Comparison of ENCODE assay signal across 9 cellular contexts in genomic region chrX:24146283-24146865, GRCh38. TPM values are rescaled to one million over a fixed set of nuclear protein-coding genes. Genes with fewer than 3 reads are reported as not detected.
DNase-seq lines count a peak whose midpoint lies in the region; ATAC-seq and TF ChIP-seq lines count a peak whose summit lies in the region.
"Had no signal": no experiment of that assay in that cellular context is flagged by ENCODE, and none has a peak within 500 bp of the region (broad histone marks: within the 10 kb centered on the region; RNA-seq: fewer than 3 reads in every experiment).

No MANE protein-coding gene starts in this region.

- peaks cover 10% of the 10 kb centered on the region for H4K20me1 ChIP-seq in SK-N-SH (ENCODE audit: insufficient read depth)

- peak overlapping the region in 2 of 3 donors; percentile 39 to 48 for H3K4me3 Mint-ChIP-seq in T-cell
- peak overlapping the region; percentile 20 to 75 (median 63) for H3K4me3 Mint-ChIP-seq in immature natural killer cell

- H3K27me3 ChIP-seq in SK-N-SH (ENCODE audit: insufficient read depth): no peaks in the 10 kb centered on the region

- DNase-seq in SK-N-SH (no peak), T-cell (no peak), immature natural killer cell (no peak), substantia nigra (lab: John Stamatoyannopoulos, UW) (no peak), D341Med (ENCODE audit: low spot score) (no peak)

- H3K27ac Mint-ChIP-seq in T-cell (peak overlapping the region; percentile 59 to 83), immature natural killer cell (peak overlapping the region; percentile 68 to 84 (median 82))

- H3F3A ChIP-seq in SK-N-SH (replicated peaks; ENCODE audit: insufficient read depth): peaks cover 42% of the 10 kb centered on the region

- TF ChIP-seq RAD21 in SK-N-SH (IDR thresholded peaks at IDR 0.05; ENCODE audit: low read length): no peak

- POLR2A ChIA-PET in SK-N-SH (lab: Yijun Ruan, JAX): no interaction called here
- POLR2A ChIA-PET in T-cell (lab: Charles Lee): no interaction called here

- H3K27me3 Mint-ChIP-seq in T-cell (no peaks in the 10 kb centered on the region), immature natural killer cell (ENCODE audit: low read depth in 3 of 3) (peaks cover 3 to 14% (median 5%) of the 10 kb centered on the region in 3 donors)

- H3K4me3 ChIP-seq in SK-N-SH (ENCODE audit: low read depth in 2 of 2, low read length in 1 of 2): peak overlapping the region in 1 of 2 experiments; percentile 9; a peak in 1 of 4 replicates

- peak overlapping the region; percentile 79 for H2AFZ ChIP-seq in SK-N-SH (ENCODE audit: low read depth)

- TF ChIP-seq CTCF in SK-N-SH (IDR thresholded peaks at IDR 0.05): no peak

- no peak for TF ChIP-seq EP300 in SK-N-SH (IDR thresholded peaks at IDR 0.05; ENCODE audit: borderline replicate concordance in 1 of 2, low read depth in 1 of 2, low read length in 1 of 2)

- peaks cover 10% of the 10 kb centered on the region for H3K79me2 ChIP-seq in SK-N-SH (ENCODE audit: insufficient read depth)

- WGBS in SK-N-SH (ENCODE audit: low lambda C conversion rate): 48% methylated on average over 6 of the region's 6 CpGs

- H3K4me2 ChIP-seq in SK-N-SH: peak overlapping the region; percentile 48

- H3K9me3 ChIP-seq in SK-N-SH: no peaks in the 10 kb centered on the region

- H3K4me1 Mint-ChIP-seq in T-cell: peaks cover 45 to 51% (median 47%) of the 10 kb centered on the region in 3 donors
- H3K4me1 Mint-ChIP-seq in immature natural killer cell: peaks cover 31 to 38% of the 10 kb centered on the region in 2 donors

- CTCF ChIA-PET in SK-N-SH (lab: Yijun Ruan, JAX) (interaction anchor here (0.6 kb wide), 1 partner anchor 36 kb away, joined by 3 read pairs; no protein-coding TSS in a partner anchor), T-cell (lab: Charles Lee) (interaction anchor here (0.7 to 1.0 kb wide), 3 partner anchors 26 to 92 kb away, joined by 3 to 9 read pairs (median 5); partner anchors contain the start of gene EIF2S3 (in 1 of the 2))

- H3K9me3 Mint-ChIP-seq in T-cell (no peaks in the 10 kb centered on the region), immature natural killer cell (no peaks in the 10 kb centered on the region)

- H3K36me3 Mint-ChIP-seq in T-cell: no peaks in the 10 kb centered on the region
- no peaks in the 10 kb centered on the region for H3K36me3 Mint-ChIP-seq in immature natural killer cell

- H3K4me1 ChIP-seq in SK-N-SH (ENCODE audit: control insufficient read depth in 1 of 2, insufficient read depth in 2 of 2, low read depth in 1 of 2, low read length in 1 of 2): peaks cover 12 to 32% of the 10 kb centered on the region in 2 experiments

- peak overlapping the region; percentile 20; the same call in 1 of the 2 replicates for H3K9ac ChIP-seq in SK-N-SH

- H3K27ac ChIP-seq in SK-N-SH (ENCODE audit: low read depth in 2 of 2, low read length in 1 of 2) (peak overlapping the region; percentile 78 to 95), substantia nigra (ENCODE audit: low read depth, low read length, poor library complexity, severe bottlenecking) (peak overlapping the region; percentile 17)
- H3K27ac ChIP-seq: C4-2B had no signal

- H3K9me2 ChIP-seq in SK-N-SH: no peaks in the 10 kb centered on the region

- ATAC-seq in SK-N-SH treated with all-trans-retinoic acid at 6 μM for 48 hours (no peak), T-cell (replicated peaks in 1 of 4) (no peak), GM18867 (IDR thresholded peaks at IDR 0.05; ENCODE audit: unreplicated experiment) (no peak), HG02623 (IDR thresholded peaks at IDR 0.05; ENCODE audit: unreplicated experiment) (no peak)

- no peaks in the 10 kb centered on the region for H3K36me3 ChIP-seq in SK-N-SH (replicated peaks in 1 of 2; ENCODE audit: control insufficient read depth in 1 of 2, insufficient read depth in 2 of 2, low read length in 1 of 2)

TF ChIP-seq in SK-N-SH, 30 proteins besides CTCF, POLR2A, EP300 and RAD21:
- TF ChIP-seq RCOR1 (IDR thresholded peaks at IDR 0.05; ENCODE audit: low read length) (no peak), EZH2phosphoT487 (IDR thresholded peaks at IDR 0.05; ENCODE audit: borderline replicate concordance, low read depth) (no peak), FOXM1 (IDR thresholded peaks at IDR 0.05; ENCODE audit: low read depth) (no peak), ELF1 (IDR thresholded peaks at IDR 0.05) (no peak), MXI1 (IDR thresholded peaks at IDR 0.05; ENCODE audit: low read depth, low read length) (no peak), CHD2 (IDR thresholded peaks at IDR 0.05; ENCODE audit: low read length, partially characterized antibody) (no peak), FOXJ3 (CRISPR knock-in tag; IDR thresholded peaks at IDR 0.05) (no peak)

TF ChIP-seq in SK-N-SH treated with all-trans-retinoic acid at 6 μM for 48 hours, 23 proteins besides CTCF, POLR2A, EP300 and RAD21:
- no peak for TF ChIP-seq PPARA (CRISPR knock-in tag; IDR thresholded peaks at IDR 0.05; ENCODE audit: borderline replicate concordance)

RNA-seq across cellular contexts. Expression of gene ZFX, which starts 3.2 kb away (rescaled TPM):
- 9.0 and 11.9 TPM in 2 replicates for polyA plus RNA-seq in SK-N-SH (2012; rRNA removed)
- polyA plus RNA-seq in SK-N-SH (2012; cell fraction: cytosol; rRNA removed): 10.7 and 13.0 TPM in 2 replicates
- polyA plus RNA-seq in SK-N-SH (2012; cell fraction: nucleus; rRNA removed): 11.9 and 20.4 TPM in 2 replicates
- total RNA-seq in T-cell: 10 to 100 TPM; 52.5 to 95.3 (median 66.5) TPM
- polyA plus RNA-seq in immature natural killer cell: 10 to 100 TPM; 27.6 to 46.7 (median 38.6) TPM
